ENCODE assay signal across 2 cellular contexts in the genomic region with DNA sequence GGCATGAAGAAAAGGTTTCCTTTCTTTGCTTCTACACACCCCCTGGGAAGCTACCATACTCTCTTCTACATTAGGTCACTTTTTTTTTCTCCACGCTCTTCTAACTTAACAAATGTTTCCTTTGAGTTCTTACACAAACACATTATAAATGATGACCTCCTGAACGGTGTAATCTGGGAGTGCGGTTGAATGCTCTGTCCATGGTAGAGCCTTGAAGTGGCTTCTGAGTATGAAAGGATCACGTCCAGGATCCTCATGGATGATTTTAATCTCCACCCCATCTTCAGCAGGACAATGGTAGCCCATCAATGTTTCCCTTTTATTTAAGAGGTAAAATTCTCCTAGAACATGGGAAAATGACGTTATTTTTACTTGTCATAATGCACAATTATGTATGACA.
TF ChIP-seq lines count a peak whose summit lies in the region.

No MANE protein-coding gene starts in this region.

TF ChIP-seq in GM23338, 12 proteins besides CTCF, POLR2A, EP300 and RAD21 (continued from another document):
- TF ChIP-seq REST (IDR thresholded peaks at IDR 0.05; ENCODE audit: unreplicated experiment) (peak; percentile 51), ZNF331 (CRISPR knock-in tag; IDR thresholded peaks at IDR 0.05; ENCODE audit: low read depth) (no peak), EZH2 (IDR thresholded peaks at IDR 0.05; ENCODE audit: low read depth, unreplicated experiment) (no peak), JUNB (IDR thresholded peaks at IDR 0.05; ENCODE audit: unreplicated experiment) (no peak), ZNF114 (CRISPR knock-in tag; IDR thresholded peaks at IDR 0.05) (no peak)
TF ChIP-seq in GM23338: peak in this region for 1.

TF ChIP-seq in GM12878, 131 proteins besides CTCF, POLR2A, EP300 and RAD21:
- TF ChIP-seq REST (IDR thresholded peaks at IDR 0.05; ENCODE audit: low read depth, low read length), result peak; percentile 27; the same call in 1 of the 2 replicates
- no peak for TF ChIP-seq ZBTB33 (IDR thresholded peaks at IDR 0.05)
